Comparison of ENCODE assay signal across 8 cellular contexts in the genomic region with DNA sequence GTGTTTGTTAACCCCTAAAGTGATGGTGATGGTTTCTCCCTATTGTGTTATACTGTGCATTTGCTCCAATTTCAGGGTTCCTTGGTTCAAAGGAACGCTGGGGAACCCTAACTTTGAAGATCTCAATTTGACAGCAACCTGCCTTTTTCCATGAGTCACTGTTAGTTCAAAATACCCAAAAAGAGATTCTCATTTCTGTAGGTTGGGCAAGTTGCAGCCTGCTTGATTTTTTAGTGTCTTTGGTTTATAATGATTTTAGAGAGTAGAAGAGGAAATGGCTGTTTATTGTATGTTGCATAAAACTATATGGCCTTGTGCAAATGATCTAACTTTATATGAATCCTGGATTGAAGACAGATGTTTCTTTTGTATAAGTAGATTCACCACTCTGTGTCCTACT. TPM values are rescaled to one million over a fixed set of nuclear protein-coding genes. Genes with fewer than 3 reads are reported as not detected.
DNase-seq lines count a peak whose midpoint lies in the region; ATAC-seq, FAIRE-seq and TF ChIP-seq lines count a peak whose summit lies in the region.

No MANE protein-coding gene starts in this region.

- H3K27ac ChIP-seq in HL-60 (replicated peaks) (peak overlapping the region; percentile 54), K562 (ENCODE audit: extremely low read depth, low read depth, low read length) (peak overlapping the region; percentile 68)

- peaks cover 0 to 15% of the 10 kb centered on the region in 2 experiments for H3K4me1 ChIP-seq in K562 (replicated peaks in 1 of 2; ENCODE audit: control insufficient read depth in 2 of 2, insufficient read depth in 2 of 2, low read length in 2 of 2)

- no peaks in the 10 kb centered on the region for H3K9me3 Mint-ChIP-seq in Calu3 (ENCODE audit: low read depth, unreplicated experiment)
- peaks cover 3% of the 10 kb centered on the region for H3K9me3 Mint-ChIP-seq in natural killer cell treated with Interleukin-12 subunit alpha and Interleukin-12 subunit beta and Interleukin-15 and Interleukin-18, amount 100 ng/mL, for 72 hours

- in situ Hi-C loops in K562 (cut with MboI): no loop called here

- H3K4me3 ChIP-seq in HL-60 (replicated peaks; ENCODE audit: insufficient read depth, low read length): no peak overlapping the region
- no peak overlapping the region for H3K4me3 ChIP-seq in K562

- peak overlapping the region; percentile 63; the same call in 1 of the 2 replicates for H3K4me2 ChIP-seq in K562 (ENCODE audit: insufficient read depth, low read length)

- TF ChIP-seq RAD21 in K562 (CRISPR knock-in tag; conservative IDR thresholded peaks at IDR 0.05 in 1 of 2, IDR thresholded peaks at IDR 0.05 in 1 of 2): no peak

- CTCF ChIA-PET in Calu3 (lab: Charles Lee) (no interaction called here), K562 (lab: Yijun Ruan, JAX; ENCODE audit: low intra/inter-chr PET ratio) (no interaction called here)

- H3K9me1 ChIP-seq in K562 (ENCODE audit: control insufficient read depth, insufficient read depth, low read length): no peaks in the 10 kb centered on the region

- TF ChIP-seq POLR2A in K562 (conservative IDR thresholded peaks at IDR 0.05): no peak

- H2AFZ ChIP-seq in K562 (ENCODE audit: low read depth, low read length): peak overlapping the region; percentile 64; the same call in 1 of the 2 replicates

- ATAC-seq in K562 (peak; percentile 19), GM21447 (IDR thresholded peaks at IDR 0.05; ENCODE audit: unreplicated experiment) (no peak)
- ATAC-seq in natural killer cell treated with Interleukin-12 subunit alpha and Interleukin-12 subunit beta and Interleukin-15 and Interleukin-18, amount 100 ng/mL, for 72 hours: no peak

- peaks cover 86% of the 10 kb centered on the region for H3K79me2 ChIP-seq in K562 (ENCODE audit: control insufficient read depth, insufficient read depth, low read length)

- no peaks in the 10 kb centered on the region for H3K9me3 ChIP-seq in K562 (replicated peaks; ENCODE audit: control insufficient read depth, insufficient read depth, low read depth, low read length)

- no peak for FAIRE-seq in K562 (lab: Jason Lieb, UNC)
- FAIRE-seq in frontal cortex (lab: Jason Lieb, UNC): no peak

- peaks cover 10% of the 10 kb centered on the region for H3K36me3 Mint-ChIP-seq in Calu3 (ENCODE audit: insufficient read depth, unreplicated experiment)
- no peaks in the 10 kb centered on the region for H3K36me3 Mint-ChIP-seq in natural killer cell treated with Interleukin-12 subunit alpha and Interleukin-12 subunit beta and Interleukin-15 and Interleukin-18, amount 100 ng/mL, for 72 hours

- H3K9ac ChIP-seq in K562 (ENCODE audit: insufficient read depth in 1 of 2, low read depth in 2 of 2, low read length in 2 of 2): no peak overlapping the region

- no peak for TF ChIP-seq CTCF in Calu3 (IDR thresholded peaks at IDR 0.05; ENCODE audit: unreplicated experiment)
- TF ChIP-seq CTCF in HL-60 (IDR thresholded peaks at IDR 0.05; ENCODE audit: insufficient read depth, low read length): no peak
- TF ChIP-seq CTCF in K562 (IDR thresholded peaks at IDR 0.05 in 2 of 3, conservative IDR thresholded peaks at IDR 0.05 in 1 of 3; ENCODE audit: insufficient read depth in 2 of 3, low read depth in 1 of 3, low read length in 3 of 3): no peak

- H3K27me3 Mint-ChIP-seq in Calu3 (ENCODE audit: unreplicated experiment): no peaks in the 10 kb centered on the region
- H3K27me3 Mint-ChIP-seq in natural killer cell treated with Interleukin-12 subunit alpha and Interleukin-12 subunit beta and Interleukin-15 and Interleukin-18, amount 100 ng/mL, for 72 hours: no peaks in the 10 kb centered on the region

- DNase-seq in Calu3 (no peak), HL-60 (ENCODE audit: low read depth in 1 of 2, low spot score in 1 of 2) (no peak), K562 (ENCODE audit: extremely low read depth in 1 of 4, low spot score in 3 of 4) (no peak), frontal cortex (ENCODE audit: low spot score in 2 of 2) (no peak), NCI-H748 (lab: John Stamatoyannopoulos, UW; ENCODE audit: unreplicated experiment) (no peak)
- no peak for DNase-seq in natural killer cell treated with Interleukin-12 subunit alpha and Interleukin-12 subunit beta and Interleukin-15 and Interleukin-18, amount 100 ng/mL, for 72 hours (ENCODE audit: low spot score)
- DNase-seq in stimulated activated CD4-positive, alpha-beta T cell treated with anti-CD3 and anti-CD28 coated beads, Interleukin-2, amount 100 ng/mL, for 48 hours: no peak

- BruUV-seq in Calu3 (replicated peaks; lab: Mats Ljungman, UMichigan): no TSS peak
- no TSS peak for BruUV-seq in K562 (replicated peaks; lab: Mats Ljungman, UMichigan)

- no peaks in the 10 kb centered on the region; the same call in 1 of the 2 replicates for H4K20me1 ChIP-seq in K562 (replicated peaks; ENCODE audit: control insufficient read depth, insufficient read depth, low read length)

- POLR2A ChIA-PET in K562 (lab: Yijun Ruan, JAX): interaction anchor here (1.0 kb wide), 1 partner anchor 16 kb away, joined by 5 read pairs; no protein-coding TSS in a partner anchor

- peaks cover 52% of the 10 kb centered on the region for H3K4me1 Mint-ChIP-seq in Calu3 (ENCODE audit: low read depth, unreplicated experiment)
- peaks cover 25 to 31% of the 10 kb centered on the region in 2 donors for H3K4me1 Mint-ChIP-seq in natural killer cell treated with Interleukin-12 subunit alpha and Interleukin-12 subunit beta and Interleukin-15 and Interleukin-18, amount 100 ng/mL, for 72 hours (ENCODE audit: low read depth in 2 of 2)

- no peak for TF ChIP-seq EP300 in K562 (IDR thresholded peaks at IDR 0.05; ENCODE audit: low read length)

- intact Hi-C loops in Calu3 (cut with micrococcal nuclease; ENCODE audit: unreplicated experiment) (no loop called here), K562 (cut with micrococcal nuclease) (loop anchor here (1.0 kb wide), 1 partner anchor 11 kb away; no protein-coding TSS in a partner anchor)

- H3K36me3 ChIP-seq in K562 (ENCODE audit: control insufficient read depth, insufficient read depth, low read length): no peaks in the 10 kb centered on the region

- H3K27me3 ChIP-seq in HL-60 (ENCODE audit: insufficient read depth, poor library complexity, severe bottlenecking) (no peaks in the 10 kb centered on the region), K562 (ENCODE audit: control insufficient read depth in 2 of 2, insufficient read depth in 2 of 2, low read length in 2 of 2) (no peaks in the 10 kb centered on the region)

- H3K27ac Mint-ChIP-seq in Calu3 (ENCODE audit: unreplicated experiment): peak overlapping the region; percentile 87
- peak overlapping the region; percentile 82 to 96 for H3K27ac Mint-ChIP-seq in natural killer cell treated with Interleukin-12 subunit alpha and Interleukin-12 subunit beta and Interleukin-15 and Interleukin-18, amount 100 ng/mL, for 72 hours

- WGBS in K562 (ENCODE audit: insufficient coverage, low coverage, missing lambda C conversion rate): 20% methylated on average over 1 of the region's 1 CpG

- H3K4me3 Mint-ChIP-seq in Calu3 (ENCODE audit: low read depth, unreplicated experiment): peak overlapping the region; percentile 56
- H3K4me3 Mint-ChIP-seq in natural killer cell treated with Interleukin-12 subunit alpha and Interleukin-12 subunit beta and Interleukin-15 and Interleukin-18, amount 100 ng/mL, for 72 hours: peak overlapping the region; percentile 76

TF ChIP-seq in K562, 482 proteins besides CTCF, POLR2A, EP300 and RAD21:
- TF ChIP-seq C11orf30 (IDR thresholded peaks at IDR 0.05; ENCODE audit: low read depth) (peak; percentile 45), NFE2 (IDR thresholded peaks at IDR 0.05; ENCODE audit: low read depth) (peak; percentile 66), KAT8 (IDR thresholded peaks at IDR 0.05; ENCODE audit: low read depth) (no peak), TBP (optimal IDR thresholded peaks at IDR 0.05; ENCODE audit: low read depth, low read length) (no peak), MAFG (tag; conservative IDR thresholded peaks at IDR 0.05) (peak; percentile 30; the same call in 1 of the 2 replicates), ZNF316 (IDR thresholded peaks at IDR 0.05) (peak; percentile 38; the same call in 1 of the 2 replicates), ZNF197 (CRISPR knock-in tag; IDR thresholded peaks at IDR 0.05; ENCODE audit: low read depth) (no peak)
- TF ChIP-seq, protein P1, sequence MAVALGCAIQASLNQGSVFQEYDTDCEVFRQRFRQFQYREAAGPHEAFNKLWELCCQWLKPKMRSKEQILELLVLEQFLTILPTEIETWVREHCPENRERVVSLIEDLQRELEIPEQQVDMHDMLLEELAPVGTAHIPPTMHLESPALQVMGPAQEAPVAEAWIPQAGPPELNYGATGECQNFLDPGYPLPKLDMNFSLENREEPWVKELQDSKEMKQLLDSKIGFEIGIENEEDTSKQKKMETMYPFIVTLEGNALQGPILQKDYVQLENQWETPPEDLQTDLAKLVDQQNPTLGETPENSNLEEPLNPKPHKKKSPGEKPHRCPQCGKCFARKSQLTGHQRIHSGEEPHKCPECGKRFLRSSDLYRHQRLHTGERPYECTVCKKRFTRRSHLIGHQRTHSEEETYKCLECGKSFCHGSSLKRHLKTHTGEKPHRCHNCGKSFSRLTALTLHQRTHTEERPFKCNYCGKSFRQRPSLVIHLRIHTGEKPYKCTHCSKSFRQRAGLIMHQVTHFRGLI (CRISPR knock-in tag; IDR thresholded peaks at IDR 0.05): no peak

RNA-seq across cellular contexts. Expression of a gene that starts 23.1 kb away (rescaled TPM):
- total RNA-seq in Calu3 (2022) (8.8 and 13.4 TPM in 2 replicates), K562 (2014; rRNA removed) (5.3 and 8.9 TPM in 2 replicates), K562 (2014; rRNA removed; fragmentation: Illumina TruSeq; extraction: Trizol) (9.7 and 12.0 TPM in 2 replicates), K562 (2015; rRNA removed; fragmentation: Illumina TruSeq; extraction: Trizol) (8.0 and 8.7 TPM in 2 replicates), K562 (2021) (10.3 and 10.9 TPM in 2 replicates), frontal cortex (15.5 TPM)
- total RNA-seq in K562 (2011; cell fraction: chromatin; rRNA removed; ENCODE audit: low replicate concordance): 25.0 and 56.0 TPM in 2 replicates
- 10.0 and 11.8 TPM in 2 replicates for total RNA-seq in K562 (2011; cell fraction: nucleolus; rRNA removed)
- total RNA-seq in K562 (2011; cell fraction: nucleoplasm; rRNA removed): 25.5 and 30.8 TPM in 2 replicates
- polyA plus RNA-seq in K562 (2011; rRNA removed) (7.5 and 8.8 TPM in 2 replicates), K562 (2014; fragmentation: Illumina TruSeq; extraction: Trizol) (12.4 and 14.6 TPM in 2 replicates), K562 (2014; fragmentation: Nextera tagmentation; extraction: Ambion mirVana) (1 to 10 TPM; 1.3 to 2.2 TPM), K562 (2014; rRNA removed) (2.9 and 7.1 TPM in 2 replicates)
- 3.1 and 3.5 TPM in 2 replicates for polyA plus RNA-seq in K562 (2011; cell fraction: cytosol; rRNA removed)
- 14.7 and 16.9 TPM in 2 replicates for polyA plus RNA-seq in K562 (2011; cell fraction: nucleus; rRNA removed)
- 2.7 and 5.0 TPM in 2 replicates for polyA plus RNA-seq in K562 (2012)
- 17.5 and 25.5 TPM in 2 replicates for polyA minus RNA-seq in K562 (2011; rRNA and poly(A)+ RNA removed)
- 7.1 and 7.4 TPM in 2 replicates for polyA minus RNA-seq in K562 (2011; cell fraction: cytosol; rRNA and poly(A)+ RNA removed)
- 14.5 and 16.8 TPM in 2 replicates for polyA minus RNA-seq in K562 (2011; cell fraction: nucleus; rRNA and poly(A)+ RNA removed)
- total RNA-seq in natural killer cell treated with Interleukin-12 subunit alpha and Interleukin-12 subunit beta and Interleukin-15 and Interleukin-18, amount 100 ng/mL, for 72 hours: 1 to 10 TPM; 2.0 to 2.2 TPM
